ENCODE assay signal across 7 cellular contexts in the genomic region with DNA sequence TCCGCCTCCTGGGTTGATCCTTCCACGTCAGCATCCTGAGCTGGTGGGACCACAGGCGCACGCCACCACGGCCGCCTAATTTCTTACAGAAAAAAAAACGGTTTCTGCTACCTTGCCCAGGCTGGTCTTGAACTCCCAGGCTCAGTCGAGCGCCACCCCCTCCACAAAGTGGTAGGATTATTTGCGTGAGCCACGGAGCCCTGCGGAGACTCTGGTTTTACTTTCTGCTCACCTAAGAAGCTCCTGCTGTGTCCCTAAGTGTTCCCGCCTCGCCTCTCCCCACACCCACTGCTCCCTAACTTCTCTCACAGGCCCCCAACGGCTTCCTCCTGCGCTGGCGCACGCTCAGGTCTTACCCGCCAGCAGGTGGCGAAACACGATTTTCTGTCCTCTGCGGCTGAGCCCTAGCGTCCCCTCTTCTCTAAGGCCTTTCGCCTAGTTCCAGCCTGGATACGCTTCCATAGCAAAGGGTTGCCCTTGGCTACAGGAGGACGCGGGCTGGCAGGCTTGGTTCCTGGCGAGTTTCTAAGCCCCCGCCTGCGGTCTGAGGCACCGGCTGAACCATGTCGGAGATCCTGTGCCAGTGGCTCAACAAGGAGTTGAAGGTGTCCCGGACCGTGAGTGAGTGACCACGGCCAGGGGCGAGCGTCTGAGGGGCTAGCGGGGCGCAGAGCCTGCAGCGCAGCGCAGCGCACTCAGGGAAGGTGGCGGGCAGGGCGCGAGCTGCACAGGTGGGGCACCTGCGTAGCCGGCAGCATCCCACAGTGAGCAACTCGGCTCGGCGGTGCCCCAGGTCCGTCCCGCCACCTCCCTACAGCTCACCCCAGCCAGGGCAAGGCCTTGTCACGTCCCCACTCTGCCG. TPM values are rescaled to one million over a fixed set of nuclear protein-coding genes. Genes with fewer than 3 reads are reported as not detected.
A peak's percentile ranks its signal among the peaks of the same experiment; 100 is the strongest.
DNase-seq lines count a peak whose midpoint lies in the region; ATAC-seq, FAIRE-seq and TF ChIP-seq lines count a peak whose summit lies in the region.

A gene with protein sequence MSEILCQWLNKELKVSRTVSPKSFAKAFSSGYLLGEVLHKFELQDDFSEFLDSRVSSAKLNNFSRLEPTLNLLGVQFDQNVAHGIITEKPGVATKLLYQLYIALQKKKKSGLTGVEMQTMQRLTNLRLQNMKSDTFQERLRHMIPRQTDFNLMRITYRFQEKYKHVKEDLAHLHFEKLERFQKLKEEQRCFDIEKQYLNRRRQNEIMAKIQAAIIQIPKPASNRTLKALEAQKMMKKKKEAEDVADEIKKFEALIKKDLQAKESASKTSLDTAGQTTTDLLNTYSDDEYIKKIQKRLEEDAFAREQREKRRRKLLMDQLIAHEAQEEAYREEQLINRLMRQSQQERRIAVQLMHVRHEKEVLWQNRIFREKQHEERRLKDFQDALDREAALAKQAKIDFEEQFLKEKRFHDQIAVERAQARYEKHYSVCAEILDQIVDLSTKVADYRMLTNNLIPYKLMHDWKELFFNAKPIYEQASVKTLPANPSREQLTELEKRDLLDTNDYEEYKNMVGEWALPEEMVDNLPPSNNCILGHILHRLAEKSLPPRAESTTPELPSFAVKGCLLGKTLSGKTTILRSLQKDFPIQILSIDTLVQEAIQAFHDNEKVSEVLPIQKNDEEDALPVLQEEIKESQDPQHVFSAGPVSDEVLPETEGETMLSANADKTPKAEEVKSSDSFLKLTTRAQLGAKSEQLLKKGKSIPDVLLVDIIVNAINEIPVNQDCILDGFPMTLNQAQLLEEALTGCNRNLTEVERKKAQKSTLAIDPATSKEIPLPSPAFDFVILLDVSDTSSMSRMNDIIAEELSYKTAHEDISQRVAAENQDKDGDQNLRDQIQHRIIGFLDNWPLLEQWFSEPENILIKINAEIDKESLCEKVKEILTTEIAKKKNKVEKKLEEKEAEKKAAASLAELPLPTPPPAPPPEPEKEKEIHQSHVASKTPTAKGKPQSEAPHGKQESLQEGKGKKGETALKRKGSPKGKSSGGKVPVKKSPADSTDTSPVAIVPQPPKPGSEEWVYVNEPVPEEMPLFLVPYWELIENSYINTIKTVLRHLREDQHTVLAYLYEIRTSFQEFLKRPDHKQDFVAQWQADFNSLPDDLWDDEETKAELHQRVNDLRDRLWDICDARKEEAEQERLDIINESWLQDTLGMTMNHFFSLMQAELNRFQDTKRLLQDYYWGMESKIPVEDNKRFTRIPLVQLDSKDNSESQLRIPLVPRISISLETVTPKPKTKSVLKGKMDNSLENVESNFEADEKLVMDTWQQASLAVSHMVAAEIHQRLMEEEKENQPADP (N-terminal part only) (plus strand): TSS at position 429 of the 862 bp plus-strand sequence. CDS start 135 bp downstream, at position 564.

- DNase-seq in NCI-H526 treated with DMSO at 0.1 percent for 48 hours (lab: John Stamatoyannopoulos, UW), result peak; percentile 52
- peak; percentile 90 for DNase-seq in activated CD8-positive, alpha-beta memory T cell treated with anti-CD3 and anti-CD28 coated beads for 24 hours
- peak; percentile 81 to 86 for DNase-seq in H1 (ENCODE audit: low read depth in 1 of 2, low spot score in 2 of 2)
- DNase-seq in medulla oblongata (ENCODE audit: extremely low spot score), result peak; percentile 89
- peak; percentile 52 to 64 (median 57) for DNase-seq in stimulated activated CD4-positive, alpha-beta T cell treated with anti-CD3 and anti-CD28 coated beads, TNF-alpha, amount 100 ng/mL, for 4 hours (ENCODE audit: low read depth in 3 of 3)

- H2BK20ac ChIP-seq in H1 (ENCODE audit: low read length), result no peak within 1 kb of the TSS

- no peak within 1 kb of the TSS for H3K56ac ChIP-seq in H1 (replicated peaks; ENCODE audit: insufficient read length, low read depth, low read length)

- ATAC-seq in GM18505 (IDR thresholded peaks at IDR 0.05; ENCODE audit: unreplicated experiment) (peak; percentile 95), HG03097 (IDR thresholded peaks at IDR 0.05; ENCODE audit: low FRiP score, unreplicated experiment) (peak; percentile 88)

- no peak within 1 kb of the TSS for H2AK5ac ChIP-seq in H1 (ENCODE audit: low read depth, low read length)

- H3K18ac ChIP-seq in H1 (ENCODE audit: extremely low read depth, low read length), result no peak within 1 kb of the TSS

- peak in 1 of 2 experiments; percentile 55; a peak in 1 of 3 replicates for TF ChIP-seq EP300 in H1 (IDR thresholded peaks at IDR 0.05; ENCODE audit: borderline replicate concordance in 1 of 2, low read depth in 2 of 2, low read length in 2 of 2)

- FAIRE-seq in H1 (lab: Jason Lieb, UNC), result peak; percentile 79

- TF ChIP-seq POLR2A in GM18505 (IDR thresholded peaks at IDR 0.05; ENCODE audit: borderline replicate concordance, extremely low read depth, insufficient read depth, insufficient read length) (no peak), H1 (IDR thresholded peaks at IDR 0.05; ENCODE audit: control extremely low read depth in 1 of 2, low read depth in 2 of 2, low read length in 2 of 2) (no peak)

- H2AFZ ChIP-seq in H1 (ENCODE audit: low read length), result peak within 1 kb of the TSS; percentile 99; the same call in 1 of the 2 replicates

- 5% methylated on average over 50 of the region's 54 CpGs; no CpG with 5 or more reads in 1 of the 2 experiments for WGBS in H1 (ENCODE audit: extremely low coverage in 1 of 2, insufficient coverage in 1 of 2, insufficient read length in 1 of 2, insufficient replicate concordance in 2 of 2, low coverage in 1 of 2, low lambda C conversion rate in 2 of 2, missing lambda C conversion rate in 1 of 2), 2 experiments

- no peak within 1 kb of the TSS for H3K27ac ChIP-seq in H1 (ENCODE audit: low read depth, low read length)

- CTCF ChIA-PET in H1 (lab: Charles Lee; ENCODE audit: partially characterized antibody), result interaction anchor here (0.7 to 1.7 kb wide), 11 partner anchors 8 to 449 kb away, joined by 3 to 4 read pairs (median 3); a partner anchor contains a TSS

- no peaks in the 10 kb centered on the region for H3K79me2 ChIP-seq in H1 (ENCODE audit: control insufficient read depth in 1 of 2, insufficient read depth in 2 of 2, low read length in 2 of 2)

- no peak within 1 kb of the TSS for H2BK5ac ChIP-seq in H1 (ENCODE audit: low read depth, low read length)

- no peaks in the 10 kb centered on the region for H3K79me1 ChIP-seq in H1 (ENCODE audit: low read depth, low read length)

- no peak within 1 kb of the TSS for H2BK12ac ChIP-seq in H1 (ENCODE audit: low read depth, low read length)

- POLR2A ChIA-PET in H1 (lab: Charles Lee; ENCODE audit: partially characterized antibody), result interaction anchor here (0.6 kb wide), 1 partner anchor 570 kb away, joined by 3 read pairs; a partner anchor contains a TSS

- peak within 1 kb of the TSS; percentile 83 to 88 (median 86) for H3K4me3 ChIP-seq in H1 (ENCODE audit: extremely low read depth in 1 of 4, insufficient read depth in 2 of 4, low read depth in 3 of 4, low read length in 4 of 4)

- no peak within 1 kb of the TSS for H3K23ac ChIP-seq in H1 (ENCODE audit: insufficient read length)

- no peak within 1 kb of the TSS for H2BK120ac ChIP-seq in H1 (replicated peaks; ENCODE audit: low read depth, low read length)

- no peak within 1 kb of the TSS for H2BK15ac ChIP-seq in H1 (ENCODE audit: low read length)

- no peak within 1 kb of the TSS for H3K14ac ChIP-seq in H1 (ENCODE audit: insufficient read length)

- peak within 1 kb of the TSS; percentile 86 to 90 for H3K4me2 ChIP-seq in H1 (ENCODE audit: insufficient read depth in 1 of 2, low read depth in 2 of 2, low read length in 2 of 2)

- peak; percentile 83 to 96 (median 88) for TF ChIP-seq CTCF in H1 (IDR thresholded peaks at IDR 0.05; ENCODE audit: control extremely low read depth in 1 of 3, insufficient read depth in 1 of 3, low read depth in 1 of 3, low read length in 3 of 3)

- no peaks in the 10 kb centered on the region for H3K9me3 ChIP-seq in H1 (ENCODE audit: insufficient read depth in 2 of 2, low read depth in 1 of 2, low read length in 1 of 2)

- H3K4ac ChIP-seq in H1 (replicated peaks; ENCODE audit: insufficient read length, low read depth, low read length), result no peak within 1 kb of the TSS

- no peak within 1 kb of the TSS for H4K91ac ChIP-seq in H1 (replicated peaks; ENCODE audit: insufficient read length, low read length)

- H4K20me1 ChIP-seq in H1 (replicated peaks in 1 of 2; ENCODE audit: control insufficient read depth in 1 of 2, insufficient read depth in 2 of 2, low read length in 2 of 2), result no peaks in the 10 kb centered on the region

- H3K9ac ChIP-seq in H1 (replicated peaks in 1 of 4; ENCODE audit: extremely low read depth in 1 of 4, low read depth in 3 of 4, low read length in 3 of 4), result peak within 1 kb of the TSS in 1 of 4 experiments; percentile 37; a peak in 3 of 7 replicates

- no peak within 1 kb of the TSS for H4K5ac ChIP-seq in H1 (ENCODE audit: insufficient read length, low read depth, low read length)

- H4K8ac ChIP-seq in H1 (ENCODE audit: extremely low read depth, insufficient read depth, low read length), result no peak within 1 kb of the TSS; the same call in 1 of the 2 replicates

- H3K23me2 ChIP-seq in H1 (ENCODE audit: low read depth, low read length), result peaks cover 5% of the 10 kb centered on the region; the same call in 1 of the 2 replicates

- peaks cover 0 to 3% (median 0%) of the 10 kb centered on the region in 4 experiments; a peak in 1 of 7 replicates for H3K4me1 ChIP-seq in H1 (replicated peaks in 1 of 4; ENCODE audit: control insufficient read depth in 3 of 4, insufficient read depth in 4 of 4, low read length in 3 of 4)

- peak; percentile 50 to 70 for TF ChIP-seq RAD21 in H1 (IDR thresholded peaks at IDR 0.05 in 1 of 2, conservative IDR thresholded peaks at IDR 0.05 in 1 of 2; ENCODE audit: low read depth in 2 of 2, low read length in 2 of 2)

- H3K27me3 ChIP-seq in H1 (replicated peaks in 1 of 4; ENCODE audit: control insufficient read depth in 3 of 4, extremely low read depth in 1 of 4, insufficient read depth in 3 of 4, low read length in 3 of 4), result peaks cover 2 to 22% (median 12%) of the 10 kb centered on the region in 4 experiments

- no peaks in the 10 kb centered on the region for H3K36me3 ChIP-seq in H1 (ENCODE audit: control insufficient read depth in 2 of 4, insufficient read depth in 4 of 4, low read length in 3 of 4)

TF ChIP-seq in H1, 55 proteins besides CTCF, POLR2A, EP300 and RAD21 (continues in another document):
- TF ChIP-seq BRCA1 (IDR thresholded peaks at IDR 0.05; ENCODE audit: low read depth, low read length) (no peak), YY1 (IDR thresholded peaks at IDR 0.05; ENCODE audit: low read depth, low read length) (peak; percentile 70), EZH2 (IDR thresholded peaks at IDR 0.05; ENCODE audit: low read depth, low read length, severe bottlenecking) (peak; percentile 49)

RNA-seq across cellular contexts. Expression of the gene that starts here (rescaled TPM):
- 0.73 and 1.3 TPM in 2 replicates for total RNA-seq in H1 (2021; fragmentation: NEBNext Ultra II Directional; extraction: Animal tissue kit (Norgen Biotek cat#: 25700))
- polyA plus RNA-seq in H1 (2011; rRNA removed), result 0.14 and 0.47 TPM in 2 replicates
- 0.18 TPM for polyA plus RNA-seq in H1 (2011; cell fraction: cytosol; rRNA removed)
- 0.17 TPM for polyA plus RNA-seq in H1 (2011; cell fraction: nucleus; rRNA removed)
- 0.21 to 0.57 TPM (median 0.28 TPM) in 3 of 4 replicates, not detected in the other for polyA plus RNA-seq in H1 (2012, experiment 1 of 2)
- not detected for polyA plus RNA-seq in H1 (2012, experiment 2 of 2)
- 0.30 TPM for polyA plus RNA-seq in H1 (2013, experiment 1 of 2)
- polyA plus RNA-seq in H1 (2013, experiment 2 of 2), result 0.52 TPM
- 0.12 and 0.82 TPM in 2 replicates for polyA minus RNA-seq in H1 (2011; rRNA and poly(A)+ RNA removed)
- not detected for polyA minus RNA-seq in H1 (2011; cell fraction: cytosol; rRNA and poly(A)+ RNA removed)
- 1.1 TPM for polyA minus RNA-seq in H1 (2011; cell fraction: nucleus; rRNA and poly(A)+ RNA removed)
